In the genomic region with DNA sequence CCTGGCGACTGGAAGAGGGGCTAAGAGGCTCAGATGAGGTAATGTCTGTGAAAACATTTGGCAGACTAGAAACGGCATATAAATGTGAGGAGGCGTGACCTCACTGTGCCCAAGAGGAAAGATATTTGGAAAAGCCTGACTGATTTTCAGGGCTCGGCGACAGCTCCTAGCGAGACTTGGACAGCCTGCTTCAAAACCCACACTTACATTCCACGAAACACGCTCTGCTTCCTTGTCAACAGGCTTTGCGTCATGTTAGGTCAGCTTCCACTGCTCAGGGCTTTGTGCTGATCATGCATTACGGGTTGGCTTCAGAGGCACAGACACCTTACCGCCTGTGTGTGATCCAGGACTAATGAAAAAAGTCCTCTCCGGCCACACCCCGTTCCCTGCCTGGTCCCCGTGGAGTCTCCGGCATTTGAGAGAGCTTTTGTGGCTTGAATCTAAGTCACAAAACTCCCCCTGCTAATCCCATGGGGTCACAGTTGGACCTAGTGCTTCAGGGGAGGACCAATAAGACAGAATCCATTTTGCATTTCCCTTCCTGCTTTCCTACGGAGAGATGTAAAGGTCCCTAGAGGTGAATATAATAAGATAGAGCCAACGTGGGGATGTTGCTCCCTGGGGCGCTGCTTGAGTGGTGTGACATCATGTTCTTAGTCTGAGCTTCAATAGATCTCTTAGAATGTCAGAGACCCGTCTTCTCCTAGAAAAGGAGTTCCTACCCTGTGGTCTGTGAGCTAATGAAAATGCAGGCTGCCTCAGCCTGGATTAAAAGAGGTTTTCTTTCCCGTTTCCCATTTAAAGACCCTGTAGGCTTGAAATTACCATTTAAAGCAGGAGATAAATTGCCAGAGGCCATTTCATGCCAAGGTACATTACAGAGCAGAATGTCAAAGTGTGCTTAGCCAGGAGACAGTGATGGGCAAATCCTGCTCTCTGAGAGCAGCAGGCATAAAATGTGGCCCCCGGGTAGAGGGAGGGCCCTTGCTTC, we compare ENCODE assay signal across 8 cellular contexts. TPM values are rescaled to one million over a fixed set of nuclear protein-coding genes. Genes with fewer than 3 reads are reported as not detected.
DNase-seq lines count a peak whose midpoint lies in the region; ATAC-seq and TF ChIP-seq lines count a peak whose summit lies in the region.

No MANE protein-coding gene starts in this region.

- H3K9me3 ChIP-seq in ascending aorta (no peaks in the 10 kb centered on the region), hepatocyte (ENCODE audit: low read depth) (no peaks in the 10 kb centered on the region)

- H3K27me3 ChIP-seq in ascending aorta (no peaks in the 10 kb centered on the region), hepatocyte (no peaks in the 10 kb centered on the region)

- H3K4me2 ChIP-seq in hepatocyte = peak overlapping the region; percentile 62

- H3K36me3 ChIP-seq in ascending aorta (no peaks in the 10 kb centered on the region), hepatocyte (replicated peaks; ENCODE audit: insufficient read depth, low read depth) (no peaks in the 10 kb centered on the region)

- no peaks in the 10 kb centered on the region for H3K9me2 ChIP-seq in hepatocyte (replicated peaks; ENCODE audit: insufficient read depth)

- peak overlapping the region; percentile 23 for H2AFZ ChIP-seq in hepatocyte

- H3K4me1 ChIP-seq in ascending aorta (peaks cover 3 to 24% of the 10 kb centered on the region in 2 donors), hepatocyte (ENCODE audit: insufficient read depth) (peaks cover 19% of the 10 kb centered on the region)

- no peaks in the 10 kb centered on the region for H3K79me2 ChIP-seq in hepatocyte

- no peak for ATAC-seq in HG03108 (IDR thresholded peaks at IDR 0.05; ENCODE audit: unreplicated experiment)

- TF ChIP-seq CTCF in ascending aorta (IDR thresholded peaks at IDR 0.05) = no peak
- TF ChIP-seq CTCF in hepatocyte (IDR thresholded peaks at IDR 0.05; ENCODE audit: poor library complexity) = no peak

- H4K20me1 ChIP-seq in hepatocyte (ENCODE audit: insufficient read depth, poor library complexity, severe bottlenecking) = no peaks in the 10 kb centered on the region

- H3K27ac ChIP-seq in ascending aorta (peak overlapping the region; percentile 87 to 94), hepatocyte (peak overlapping the region; percentile 10)

- DNase-seq in G401 (ENCODE audit: low spot score) (peak; percentile 88), ascending aorta (ENCODE audit: low spot score in 2 of 2) (peak in 1 of 2 donors; percentile 81), hepatocyte (ENCODE audit: low spot score) (peak; percentile 69), retina (peak; percentile 82), NOMO-1 treated with dmso at 0.1 percent for 144 hours (lab: John Stamatoyannopoulos, UW; ENCODE audit: unreplicated experiment) (no peak), SHP77 treated with DMSO at 0.1 percent for 48 hours (lab: John Stamatoyannopoulos, UW) (no peak)
- no peak for DNase-seq in central memory CD4-positive, alpha-beta T cell

- intact Hi-C loops in ascending aorta (cut with DNase I) = loop anchor here (5.0 kb wide), 2 partner anchors 38 to 87 kb away; partner anchors contain the start of genes BTAF1 and TNKS2

- in situ Hi-C loops in G401 (cut with HindIII; ENCODE audit: low sequenced_read_pairs) = no loop called here

- H3K4me3 ChIP-seq in ascending aorta (peak overlapping the region in 1 of 2 donors; percentile 55), hepatocyte (no peak overlapping the region)

- 34% methylated on average over 21 of the region's 21 CpGs for WGBS in hepatocyte (ENCODE audit: low lambda C conversion rate, missing lambda C conversion rate)

RNA-seq across cellular contexts. Expression of gene FGFBP3, which starts 25.4 kb away (rescaled TPM):
- 248 and 252 TPM in 2 replicates for total RNA-seq in G401 (2014; rRNA removed; shearing (Covaris generic))
- total RNA-seq in ascending aorta (6.6 TPM), hepatocyte (1.5 and 2.4 TPM in 2 replicates)
- polyA plus RNA-seq in hepatocyte = 2.6 and 5.6 TPM in 2 replicates

RNA-seq across cellular contexts. Expression of gene BTAF1, which starts 39.7 kb away (rescaled TPM):
- 24.3 and 25.6 TPM in 2 replicates for total RNA-seq in G401 (2014; rRNA removed; shearing (Covaris generic))
- total RNA-seq in ascending aorta = 19.9 TPM
- total RNA-seq in hepatocyte = 45.0 and 45.4 TPM in 2 replicates
- 15.3 and 21.5 TPM in 2 replicates for polyA plus RNA-seq in hepatocyte

Comparison
In these comparisons a context has a peak if more than half of its experiments do, and no peak if none do; other contexts are left out.
1. DNase-seq: peak in G401 (single experiment), hepatocyte (single experiment) and retina (single experiment); none in central memory CD4-positive, alpha-beta T cell (single experiment), NOMO-1 treated with dmso at 0.1 percent for 144 hours (single experiment) and SHP77 treated with DMSO at 0.1 percent for 48 hours (single experiment).
2. RNA of gene FGFBP3, which starts 25.4 kb away (total RNA-seq): 248 to 252 TPM in G401; 6.6 TPM in ascending aorta (single experiment) and 1.5 to 2.4 TPM in hepatocyte; every median in the first group is over 10 times any median in the second.